ENCODE assay signal across 8 cellular contexts in the genomic region with DNA sequence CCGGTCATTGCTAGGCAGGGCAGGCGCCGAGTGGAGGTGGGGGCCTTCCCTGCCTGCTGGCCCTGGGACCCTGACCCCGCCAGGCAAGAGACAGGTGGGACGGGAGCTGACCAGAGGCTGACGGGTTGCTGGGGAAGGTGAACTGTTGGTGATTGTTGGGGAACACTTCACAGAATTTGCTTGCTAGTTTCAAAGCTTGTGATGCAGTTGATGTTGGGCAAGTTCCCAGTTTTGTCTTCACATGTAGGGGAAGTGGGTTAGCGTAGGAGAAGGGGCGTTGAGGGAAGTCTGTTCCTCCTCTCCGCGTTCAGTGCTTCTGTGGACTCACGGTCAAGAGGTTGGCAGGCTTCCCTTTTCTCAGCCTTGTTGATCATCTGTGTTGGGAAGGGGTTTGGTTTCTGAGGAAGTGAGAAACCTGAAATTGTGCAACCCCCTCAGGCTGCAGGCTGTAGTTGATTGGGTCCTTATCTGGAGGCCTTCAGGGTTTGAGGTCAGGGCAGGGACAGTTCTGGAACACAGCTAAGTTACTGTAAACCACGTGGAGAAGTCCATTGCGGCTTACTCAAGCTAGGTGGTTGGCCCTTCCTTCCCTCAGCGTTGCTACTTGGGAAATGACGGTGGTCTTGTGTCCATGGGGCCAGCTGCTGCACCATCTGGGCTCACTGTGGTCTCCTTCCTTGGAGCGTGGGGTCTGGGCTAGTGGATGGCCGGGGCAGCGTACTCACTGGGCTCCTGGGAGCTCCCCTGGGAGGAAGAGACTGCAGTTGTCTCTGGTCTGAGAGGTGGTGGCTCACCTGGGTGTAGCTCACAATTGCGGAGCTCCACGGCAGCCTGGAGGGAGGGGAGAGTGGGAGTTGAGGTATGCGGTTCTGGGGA. TPM values are rescaled to one million over a fixed set of nuclear protein-coding genes. Genes with fewer than 3 reads are reported as not detected.
DNase-seq lines count a peak whose midpoint lies in the region; ATAC-seq and TF ChIP-seq lines count a peak whose summit lies in the region.

No MANE protein-coding gene starts in this region.

- H3K27ac ChIP-seq in RWPE1 (peak overlapping the region; percentile 85), brain microvascular endothelial cell (no peak overlapping the region), left lung (peak overlapping the region; percentile 90 to 97)

- H3K4me3 ChIP-seq in GM12865 (ENCODE audit: low read depth, low read length) (no peak overlapping the region), brain microvascular endothelial cell (ENCODE audit: low read depth, low read length) (no peak overlapping the region), left lung (peak overlapping the region in 1 of 2 donors; percentile 90)

- no peak for TF ChIP-seq CTCF in GM12865 (IDR thresholded peaks at IDR 0.05; ENCODE audit: insufficient read depth, low read depth, low read length, missing control alignments)
- no peak for TF ChIP-seq CTCF in RWPE1 (conservative IDR thresholded peaks at IDR 0.05; ENCODE audit: low read depth)
- no peak for TF ChIP-seq CTCF in brain microvascular endothelial cell (IDR thresholded peaks at IDR 0.05; ENCODE audit: low read depth, low read length, missing control alignments)
- no peak for TF ChIP-seq CTCF in left lung (IDR thresholded peaks at IDR 0.05)

- in situ Hi-C loops in brain microvascular endothelial cell (cut with HindIII; ENCODE audit: low pct_ligation_motif_present, low sequenced_read_pairs), result no loop called here

- no peaks in the 10 kb centered on the region for H3K9me3 ChIP-seq in left lung

- intact Hi-C loops in left lung (cut with DNase I), result no loop called here

- DNase-seq in GM12865 (ENCODE audit: low read depth) (peak; percentile 82), RWPE1 (ENCODE audit: low spot score) (no peak), brain microvascular endothelial cell (peak; percentile 40), left lung (peak; percentile 85 to 92), HK-2 (ENCODE audit: unreplicated experiment) (no peak), NCI-H187 treated with DMSO at 0.1 percent for 48 hours (lab: John Stamatoyannopoulos, UW) (no peak)
- DNase-seq in stimulated activated CD4-positive, alpha-beta T cell treated with anti-CD3 and anti-CD28 coated beads, Interleukin-4, amount 100 ng/mL, for 48 hours (ENCODE audit: low read depth in 2 of 2), result peak; percentile 51 to 54

- peaks cover 56% of the 10 kb centered on the region for H3K36me3 ChIP-seq in brain microvascular endothelial cell (replicated peaks)
- peaks cover 3 to 57% of the 10 kb centered on the region in 2 donors for H3K36me3 ChIP-seq in left lung

- ATAC-seq in HG02870 (IDR thresholded peaks at IDR 0.05; ENCODE audit: unreplicated experiment), result peak; percentile 46
- ATAC-seq in left lung, result peak; percentile 58

- H3K4me1 ChIP-seq in left lung, result peaks cover 77 to 98% of the 10 kb centered on the region in 2 donors

- POLR2A ChIA-PET in RWPE1 (lab: Yijun Ruan, JAX; ENCODE audit: low non-redundant PET), result no interaction called here

- no peaks in the 10 kb centered on the region for H3K27me3 ChIP-seq in brain microvascular endothelial cell (replicated peaks)
- no peaks in the 10 kb centered on the region for H3K27me3 ChIP-seq in left lung

- CTCF ChIA-PET in RWPE1 (lab: Yijun Ruan, JAX), result no interaction called here

RNA-seq across cellular contexts. Expression of gene RPS9, which starts 7.5 kb away (rescaled TPM):
- total RNA-seq in left lung, result 1,000 to 10,000 TPM; 1,023 to 1,099 TPM

RNA-seq across cellular contexts. Expression of gene LILRB3, which starts 14.7 kb away (rescaled TPM):
- 10 to 100 TPM; 21.8 to 90.8 TPM for total RNA-seq in left lung

RNA-seq across cellular contexts. Expression of gene TSEN34, which starts 17.0 kb away (rescaled TPM):
- total RNA-seq in left lung, result 10 to 100 TPM; 32.2 to 34.4 TPM

RNA-seq across cellular contexts. Expression of gene MBOAT7, which starts 18.8 kb away (rescaled TPM):
- 100 to 1,000 TPM in 1 of 2 donors, 10 to 100 TPM in 1; 98.5 to 102 TPM for total RNA-seq in left lung

RNA-seq across cellular contexts. Expression of gene LILRA6, which starts 34.4 kb away (rescaled TPM):
- 10 to 100 TPM in 1 of 2 donors, 1 to 10 TPM in 1; 7.3 to 51.5 TPM for total RNA-seq in left lung

Comparison
In these comparisons a context has a peak if more than half of its experiments do, and no peak if none do; other contexts are left out.
1. DNase-seq: peak in GM12865 (single experiment), brain microvascular endothelial cell (single experiment), left lung (2 of 2) and stimulated activated CD4-positive, alpha-beta T cell treated with anti-CD3 and anti-CD28 coated beads, Interleukin-4, amount 100 ng/mL, for 48 hours (2 of 2); none in RWPE1 (single experiment), HK-2 (single experiment) and NCI-H187 treated with DMSO at 0.1 percent for 48 hours (single experiment).